21 cellular contexts compared by ENCODE assay signal in genomic region chr13:35925669-35926068, GRCh38.
"Had no signal": no experiment of that assay in that cellular context is flagged by ENCODE, and none has a peak within 500 bp of the region (broad histone marks: within the 10 kb centered on the region; RNA-seq: fewer than 3 reads in every experiment).

No MANE protein-coding gene starts in this region.

- DNase-seq: cortex of kidney; effector memory CD8-positive, alpha-beta T cell; erythroblast; esophagus squamous epithelium; foreskin melanocyte; left cardiac atrium; left lung; mesenchymal stem cell; mucosa of descending colon; naive B cell; right lobe of liver; spleen; stimulated activated CD4-positive, alpha-beta T cell treated with anti-CD3 and anti-CD28 coated beads, Interleukin-4, amount 100 ng/mL, for 4 hours; stimulated activated naive CD8-positive, alpha-beta T cell treated with anti-CD3 and anti-CD28 coated beads, Interleukin-15, Interleukin-2, amounts not matched to agents 100 U/mL and 50 U/mL, for 24 hours; substantia nigra; testis; tibial artery had no signal

- H3K4me3 ChIP-seq: esophagus squamous epithelium, left lung, mucosa of descending colon, right lobe of liver, spleen, testis, tibial artery had no signal

- H3K9me3 ChIP-seq: esophagus squamous epithelium, left lung, mucosa of descending colon, neutrophil, right lobe of liver, testis had no signal

- H3K79me2 ChIP-seq: parathyroid adenoma had no signal

- H3K36me3 ChIP-seq: esophagus squamous epithelium, left lung, neutrophil, right lobe of liver, spleen, tibial artery had no signal

- ATAC-seq: effector memory CD8-positive, alpha-beta T cell; left cardiac atrium; left lung; mucosa of descending colon; natural killer cell treated with Interleukin-12 subunit alpha and Interleukin-12 subunit beta and Interleukin-15 and Interleukin-18, amount 100 ng/mL, for 72 hours; right lobe of liver; stimulated activated memory B cell treated with anti-CD40 and anti-IgM and Interleukin-4, amounts not matched to agents 10 μg/mL and 1 μg/mL and 100 μg/mL, for 72 hours; stimulated activated naive CD8-positive, alpha-beta T cell treated with anti-CD3 and anti-CD28 coated beads, Interleukin-15, Interleukin-2, amounts not matched to agents 100 U/mL and 50 U/mL, for 24 hours had no signal

- H2AFZ ChIP-seq: parathyroid adenoma had no signal

- H3K27me3 ChIP-seq: esophagus squamous epithelium, left lung, neutrophil, right lobe of liver, spleen, testis, tibial artery had no signal

- H3K4me1 ChIP-seq: left lung, right lobe of liver, spleen, testis, tibial artery had no signal

- H3K27ac ChIP-seq: left lung, neutrophil, parathyroid adenoma, right lobe of liver, testis, tibial artery had no signal
